8 cellular contexts compared by ENCODE assay signal in genomic region chr19:29845576-29846176, GRCh38. TPM values are rescaled to one million over a fixed set of nuclear protein-coding genes. Genes with fewer than 3 reads are reported as not detected.
DNase-seq lines count a peak whose midpoint lies in the region; ATAC-seq, FAIRE-seq and TF ChIP-seq lines count a peak whose summit lies in the region.

No MANE protein-coding gene starts in this region.

- H3K4me3 Mint-ChIP-seq in CD4-positive, alpha-beta memory T cell: peak overlapping the region; percentile 88 to 98 (median 94)

- H3K27me3 ChIP-seq in CD4-positive, alpha-beta memory T cell (ENCODE audit: insufficient read depth, low read length): no peaks in the 10 kb centered on the region
- H3K27me3 ChIP-seq in bronchial epithelial cell (ENCODE audit: control insufficient read depth, insufficient read depth, low read length) (no peaks in the 10 kb centered on the region), left lung (peaks cover 0 to 26% of the 10 kb centered on the region in 2 donors)

- peaks cover 0 to 1% (median 0%) of the 10 kb centered on the region in 8 donors for H3K9me3 Mint-ChIP-seq in CD4-positive, alpha-beta memory T cell

- H3K36me3 ChIP-seq in CD4-positive, alpha-beta memory T cell (ENCODE audit: insufficient read depth, low read length): no peaks in the 10 kb centered on the region
- H3K36me3 ChIP-seq in bronchial epithelial cell (ENCODE audit: control insufficient read depth, insufficient read depth, low read length) (no peaks in the 10 kb centered on the region), left lung (no peaks in the 10 kb centered on the region)

- H3K36me3 Mint-ChIP-seq in CD4-positive, alpha-beta memory T cell: peaks cover 0 to 1% of the 10 kb centered on the region in 2 donors

- DNase-seq in CD4-positive, alpha-beta memory T cell: peak in 1 of 5 donors; percentile 49
- DNase-seq in SK-MEL-5 (ENCODE audit: low read depth, low spot score) (peak; percentile 60), bronchial epithelial cell (ENCODE audit: low read depth) (peak; percentile 22), left lung (no peak), NCI-H2081 treated with DMSO at 0.1 percent for 48 hours (lab: John Stamatoyannopoulos, UW) (no peak)
- DNase-seq in stimulated activated CD4-positive, alpha-beta T cell treated with anti-CD3 and anti-CD28 coated beads, Interleukin-4, amount 100 ng/mL, for 24 hours: peak; percentile 36
- DNase-seq in activated CD4-positive, CD25-positive, alpha-beta regulatory T cell treated with anti-CD3 and anti-CD28 coated beads, Interleukin-2, amount 50 U/mL, for 72 hours: no peak

- H3K4me1 ChIP-seq in CD4-positive, alpha-beta memory T cell (ENCODE audit: insufficient read depth, low read length): peaks cover 21% of the 10 kb centered on the region
- H3K4me1 ChIP-seq in left lung: peaks cover 19 to 24% of the 10 kb centered on the region in 2 donors

- in situ Hi-C loops in SK-MEL-5 (cut with HindIII; ENCODE audit: low pct_unique_long_range_greater_than_20kb, low sequenced_read_pairs): no loop called here

- ATAC-seq in HG03045 (IDR thresholded peaks at IDR 0.05; ENCODE audit: unreplicated experiment): peak; percentile 3
- peak; percentile 2 for ATAC-seq in left lung

- no peak for TF ChIP-seq CTCF in bronchial epithelial cell (IDR thresholded peaks at IDR 0.05; ENCODE audit: insufficient read depth, low read length, severe bottlenecking)
- TF ChIP-seq CTCF in left lung (IDR thresholded peaks at IDR 0.05): no peak

- intact Hi-C loops in CD4-positive, alpha-beta memory T cell (cut with micrococcal nuclease): loop anchor here (1.0 to 10.0 kb wide), 8 partner anchors 27 to 631 kb away; partner anchors contain the start of genes C19orf12, CCNE1, PLEKHF1 and POP4
- intact Hi-C loops in left lung (cut with DNase I): no loop called here

- POLR2A ChIA-PET in CD4-positive, alpha-beta memory T cell (lab: Charles Lee; ENCODE audit: partially characterized antibody): interaction anchor here (0.9 to 3.9 kb wide), 16 partner anchors 9 to 240 kb away, joined by 3 to 69 read pairs (median 6); partner anchors contain the start of genes C19orf12, CCNE1, POP4 and URI1

- H3K27ac ChIP-seq in CD4-positive, alpha-beta memory T cell (ENCODE audit: low read depth, low read length): peak overlapping the region; percentile 63
- H3K27ac ChIP-seq in left lung: peak overlapping the region; percentile 70 to 72

- CTCF ChIA-PET in CD4-positive, alpha-beta memory T cell (lab: Charles Lee; ENCODE audit: partially characterized antibody): interaction anchor here (0.8 to 3.9 kb wide), 6 partner anchors 12 to 178 kb away, joined by 3 to 25 read pairs (median 3); no protein-coding TSS in a partner anchor

- no peaks in the 10 kb centered on the region for H3K9me3 ChIP-seq in CD4-positive, alpha-beta memory T cell (ENCODE audit: control insufficient read depth in 1 of 2, low read length in 2 of 2)
- H3K9me3 ChIP-seq in left lung: no peaks in the 10 kb centered on the region

- H3K4me3 ChIP-seq in CD4-positive, alpha-beta memory T cell (ENCODE audit: low read length in 2 of 2): peak overlapping the region; percentile 67 to 71
- H3K4me3 ChIP-seq in bronchial epithelial cell (ENCODE audit: low read depth, low read length) (peak overlapping the region; percentile 51), left lung (peak overlapping the region; percentile 70 to 86)

- H3K27me3 Mint-ChIP-seq in CD4-positive, alpha-beta memory T cell: peaks cover 0 to 1% of the 10 kb centered on the region in 2 donors

- peak; percentile 13 for FAIRE-seq in bronchial epithelial cell (lab: Jason Lieb, UNC)

- H3K27ac Mint-ChIP-seq in CD4-positive, alpha-beta memory T cell: peak overlapping the region; percentile 81 to 98 (median 95)

- peaks cover 7 to 18% (median 12%) of the 10 kb centered on the region in 4 donors for H3K4me1 Mint-ChIP-seq in CD4-positive, alpha-beta memory T cell

RNA-seq across cellular contexts. Expression of gene CCNE1, which starts 33.9 kb away (rescaled TPM):
- 1 to 10 TPM; 2.9 to 3.4 TPM for total RNA-seq in CD4-positive, alpha-beta memory T cell
- polyA plus RNA-seq in CD4-positive, alpha-beta memory T cell: under 1 TPM; 0.50 to 0.89 TPM
- 13.8 and 18.3 TPM in 2 replicates for total RNA-seq in SK-MEL-5 (2014; rRNA removed; shearing (Covaris generic))
- 15.1 and 20.6 TPM in 2 replicates for polyA plus RNA-seq in SK-MEL-5 (2015; cell fraction: cytosol; rRNA removed)
- 44.0 and 45.6 TPM in 2 replicates for polyA plus RNA-seq in SK-MEL-5 (2015; cell fraction: nucleus; rRNA removed)
- total RNA-seq in bronchial epithelial cell (6.1 and 9.9 TPM in 2 replicates), left lung (1 to 10 TPM; 4.2 to 4.7 TPM)

Comparison
In these comparisons a context has a peak if more than half of its experiments do, and no peak if none do; other contexts are left out.
1. DNase-seq: peak in SK-MEL-5 (single experiment), bronchial epithelial cell (single experiment) and stimulated activated CD4-positive, alpha-beta T cell treated with anti-CD3 and anti-CD28 coated beads, Interleukin-4, amount 100 ng/mL, for 24 hours (single experiment); none in left lung (0 of 2), NCI-H2081 treated with DMSO at 0.1 percent for 48 hours (single experiment) and activated CD4-positive, CD25-positive, alpha-beta regulatory T cell treated with anti-CD3 and anti-CD28 coated beads, Interleukin-2, amount 50 U/mL, for 72 hours (single experiment).
2. Peak in every context shown above with its lines, with median percentiles within 50 percentile points of each other: H3K4me3 ChIP-seq.